In the genomic region with DNA sequence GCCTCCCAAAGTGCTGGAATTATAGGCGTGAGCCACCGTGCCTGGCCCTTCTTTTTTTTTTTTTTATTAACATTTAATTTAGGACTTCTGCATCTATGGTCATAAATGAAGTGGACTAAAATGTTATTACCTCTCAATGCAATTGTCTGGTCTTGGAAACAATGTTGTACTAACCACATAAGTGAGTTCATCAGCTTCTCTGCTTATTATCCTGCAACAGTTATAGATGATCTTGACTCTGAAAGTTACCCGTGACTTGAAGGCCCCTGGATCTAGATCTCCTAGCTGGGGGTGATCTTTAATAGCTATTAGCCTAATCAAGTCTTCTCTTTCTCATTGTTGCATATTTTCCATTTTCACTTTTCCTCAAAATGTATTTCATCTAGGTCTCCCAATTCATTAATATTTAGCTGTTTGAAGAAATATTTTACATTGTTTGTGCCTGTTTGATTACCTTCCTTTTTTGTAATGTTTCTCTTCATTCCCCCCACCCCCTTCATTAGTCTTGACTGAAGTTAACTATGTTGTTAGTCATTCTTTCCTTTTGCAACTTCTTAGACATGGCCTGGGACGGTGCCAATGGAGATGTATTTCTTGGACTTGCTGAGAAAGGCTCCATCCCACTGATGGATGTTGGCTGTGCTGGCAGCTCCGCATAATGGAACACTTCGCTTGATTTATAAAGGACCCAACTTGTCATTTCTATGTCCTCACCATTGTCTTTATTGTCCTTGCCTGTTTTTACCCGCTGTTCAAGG, we compare ENCODE assay signal across 10 cellular contexts.
DNase-seq lines count a peak whose midpoint lies in the region; TF ChIP-seq lines count a peak whose summit lies in the region.
"Had no signal": no experiment of that assay in that cellular context is flagged by ENCODE, and none has a peak within 500 bp of the region (broad histone marks: within the 10 kb centered on the region; RNA-seq: fewer than 3 reads in every experiment).

No MANE protein-coding gene starts in this region.

- H3K4me3 ChIP-seq in kidney epithelial cell (ENCODE audit: low read depth, low read length) (no peak overlapping the region), tibial nerve (no peak overlapping the region)
- H3K4me3 ChIP-seq: ovary had no signal

- no peak for TF ChIP-seq EP300 in tibial nerve (IDR thresholded peaks at IDR 0.05)

- H3K36me3 ChIP-seq in kidney epithelial cell (ENCODE audit: control insufficient read depth, insufficient read depth, low read length) (no peaks in the 10 kb centered on the region), tibial nerve (peaks cover 0 to 13% (median 0%) of the 10 kb centered on the region in 3 donors)
- H3K36me3 ChIP-seq: ovary had no signal

- 76 to 85% methylated on average over 7 of the region's 7 CpGs for WGBS in tibial nerve, 2 donors

- DNase-seq in NCI-H226 (peak; percentile 76), dedifferentiated amniotic fluid mesenchymal stem cell (ENCODE audit: extremely low spot score) (peak; percentile 83), kidney epithelial cell (ENCODE audit: low read depth) (peak; percentile 48), tibial nerve (ENCODE audit: low spot score in 2 of 2) (peak; percentile 36 to 61), DMS53 (lab: John Stamatoyannopoulos, UW) (no peak), NCI-H2227 treated with DMSO at 0.1 percent for 48 hours (lab: John Stamatoyannopoulos, UW) (no peak), DMS79 (lab: John Stamatoyannopoulos, UW) (no peak)
- DNase-seq: H9, T-cell had no signal

- no peaks in the 10 kb centered on the region for H3K9me3 ChIP-seq in tibial nerve
- H3K9me3 ChIP-seq: ovary had no signal

- H3K4me1 ChIP-seq in tibial nerve, result peaks cover 0 to 13% (median 0%) of the 10 kb centered on the region in 4 donors

- no peak for TF ChIP-seq POLR2A in tibial nerve (IDR thresholded peaks at IDR 0.05)

- peak overlapping the region in 1 of 4 donors; percentile 33 for H3K27ac ChIP-seq in tibial nerve
- H3K27ac ChIP-seq: ovary had no signal

- H3K27me3 ChIP-seq in kidney epithelial cell (ENCODE audit: control insufficient read depth, insufficient read depth, low read length) (no peaks in the 10 kb centered on the region), tibial nerve (no peaks in the 10 kb centered on the region)
- H3K27me3 ChIP-seq: ovary had no signal

- no peak for TF ChIP-seq CTCF in kidney epithelial cell (IDR thresholded peaks at IDR 0.05; ENCODE audit: insufficient read depth, low read length, poor library complexity, severe bottlenecking)
- no peak for TF ChIP-seq CTCF in tibial nerve (IDR thresholded peaks at IDR 0.05)

Comparison
In these comparisons a context has a peak if more than half of its experiments do, and no peak if none do; other contexts are left out.
1. DNase-seq: peak in NCI-H226 (single experiment), dedifferentiated amniotic fluid mesenchymal stem cell (single experiment), kidney epithelial cell (single experiment) and tibial nerve (2 of 2); none in DMS53 (single experiment), NCI-H2227 treated with DMSO at 0.1 percent for 48 hours (single experiment) and DMS79 (single experiment).